Comparison of ENCODE assay signal across 13 cellular contexts in genomic region chr16:2036200-2036966, GRCh38. TPM values are rescaled to one million over a fixed set of nuclear protein-coding genes. Genes with fewer than 3 reads are reported as not detected.
DNase-seq lines count a peak whose midpoint lies in the region; ATAC-seq and TF ChIP-seq lines count a peak whose summit lies in the region.
"Had no signal": no experiment of that assay in that cellular context is flagged by ENCODE, and none has a peak within 500 bp of the region (broad histone marks: within the 10 kb centered on the region; RNA-seq: fewer than 3 reads in every experiment).

No MANE protein-coding gene starts in this region.

- TF ChIP-seq EP300 in gastroesophageal sphincter (IDR thresholded peaks at IDR 0.05): no peak

- H2BK120ac ChIP-seq in trophoblast cell (ENCODE audit: insufficient read depth, low read length, poor library complexity): no peak overlapping the region

- no peaks in the 10 kb centered on the region for H3K79me2 ChIP-seq in trophoblast cell (ENCODE audit: control insufficient read depth, insufficient read depth, low read length, poor library complexity)

- H2BK12ac ChIP-seq in trophoblast cell (ENCODE audit: low read length): peak overlapping the region; percentile 8

- no peak overlapping the region for H4K12ac ChIP-seq in trophoblast cell (ENCODE audit: low read depth, low read length)

- 63 to 82% (median 80%) methylated on average over 39 to 47 of the region's 47 CpGs for WGBS in heart left ventricle, 4 donors
- WGBS in gastroesophageal sphincter (ENCODE audit: low coverage in 1 of 2), 2 donors: 80% methylated on average over 1 of the region's 47 CpGs; no CpG with 5 or more reads in 1 of the 2 donors
- WGBS in trophoblast cell (ENCODE audit: extremely low coverage, insufficient coverage, insufficient read length): no CpG with 5 or more reads among the region's 47 CpGs

- H3K23ac ChIP-seq in trophoblast cell (ENCODE audit: low read length): no peak overlapping the region

- no peak for ATAC-seq in heart left ventricle
- no peak for ATAC-seq in left ventricle myocardium superior
- ATAC-seq in gastroesophageal sphincter: no peak
- ATAC-seq in HG03135 (IDR thresholded peaks at IDR 0.05; ENCODE audit: unreplicated experiment): no peak

- H3K27me3 ChIP-seq in heart left ventricle (no peaks in the 10 kb centered on the region), gastroesophageal sphincter (no peaks in the 10 kb centered on the region), trophoblast cell (ENCODE audit: insufficient read depth, low read length) (no peaks in the 10 kb centered on the region), vagina (no peaks in the 10 kb centered on the region)

- TF ChIP-seq CTCF in heart left ventricle (IDR thresholded peaks at IDR 0.05) (no peak), gastroesophageal sphincter (IDR thresholded peaks at IDR 0.05) (no peak), vagina (IDR thresholded peaks at IDR 0.05) (no peak)

- no peak overlapping the region for H3K4ac ChIP-seq in trophoblast cell (ENCODE audit: low read depth, low read length)

- H3K9me3 ChIP-seq in heart left ventricle (no peaks in the 10 kb centered on the region), gastroesophageal sphincter (no peaks in the 10 kb centered on the region), trophoblast cell (ENCODE audit: insufficient read depth, low read depth, low read length) (no peaks in the 10 kb centered on the region), vagina (no peaks in the 10 kb centered on the region)

- peak overlapping the region; percentile 13 for H2AK5ac ChIP-seq in trophoblast cell (ENCODE audit: low read length)

- H3K14ac ChIP-seq in trophoblast cell (ENCODE audit: low read length): no peak overlapping the region

- no peak overlapping the region for H2BK5ac ChIP-seq in trophoblast cell (ENCODE audit: low read depth, low read length, poor library complexity)

- no peak overlapping the region for H3K9ac ChIP-seq in trophoblast cell (ENCODE audit: low read length)

- H3K79me1 ChIP-seq in trophoblast cell (ENCODE audit: low read length): peaks cover 13% of the 10 kb centered on the region

- H3K4me2 ChIP-seq in trophoblast cell (ENCODE audit: low read length): no peak overlapping the region

- no peak overlapping the region for H3K18ac ChIP-seq in trophoblast cell (ENCODE audit: low read length)

- H3K27ac ChIP-seq in heart left ventricle: peak overlapping the region; percentile 79 to 97 (median 94)
- H3K27ac ChIP-seq in gastroesophageal sphincter: peak overlapping the region; percentile 7 to 92 (median 91)
- no peak overlapping the region for H3K27ac ChIP-seq in trophoblast cell (ENCODE audit: low read depth, low read length)
- peak overlapping the region; percentile 91 for H3K27ac ChIP-seq in vagina
- H3K27ac ChIP-seq: WERI-Rb-1 had no signal

- H4K8ac ChIP-seq in trophoblast cell (ENCODE audit: low read depth, low read length): no peak overlapping the region

- H3K36me3 ChIP-seq in heart left ventricle (peaks cover 2 to 62% (median 31%) of the 10 kb centered on the region in 9 donors), gastroesophageal sphincter (peaks cover 0 to 26% of the 10 kb centered on the region in 2 donors), trophoblast cell (ENCODE audit: control insufficient read depth in 1 of 2, insufficient read depth in 2 of 2, low read length in 2 of 2) (peaks cover 17 to 20% of the 10 kb centered on the region in 2 experiments), vagina (no peaks in the 10 kb centered on the region)

- peaks cover 3 to 96% (median 78%) of the 10 kb centered on the region in 12 donors for H3K4me1 ChIP-seq in heart left ventricle
- H3K4me1 ChIP-seq in gastroesophageal sphincter: peaks cover 0 to 94% (median 75%) of the 10 kb centered on the region in 3 donors
- H3K4me1 ChIP-seq in trophoblast cell (ENCODE audit: control insufficient read depth in 1 of 2, insufficient read depth in 2 of 2, low read length in 2 of 2): peaks cover 28 to 31% of the 10 kb centered on the region in 2 experiments
- H3K4me1 ChIP-seq in vagina: peaks cover 94% of the 10 kb centered on the region

- TF ChIP-seq POLR2A in heart left ventricle (IDR thresholded peaks at IDR 0.05) (no peak), gastroesophageal sphincter (IDR thresholded peaks at IDR 0.05) (no peak), vagina (IDR thresholded peaks at IDR 0.05) (no peak)

- DNase-seq in heart left ventricle (peak in 1 of 5 donors; percentile 18), left ventricle myocardium superior (no peak), trophoblast cell (no peak), vagina (ENCODE audit: extremely low spot score in 2 of 2) (no peak), activated T-cell treated with anti-CD3 and anti-CD28 coated beads for 4 hours (no peak), T-helper 9 cell (no peak)
- DNase-seq: RPMI8226; stimulated activated CD4-positive, alpha-beta T cell treated with anti-CD3 and anti-CD28 coated beads, Interleukin-1b, Interleukin-23, amount 100 ng/mL, for 48 hours; WERI-Rb-1 had no signal

- H2AFZ ChIP-seq in trophoblast cell (ENCODE audit: insufficient read depth, low read length, poor library complexity): peak overlapping the region; percentile 12

- H3K4me3 ChIP-seq in heart left ventricle (peak overlapping the region; percentile 39 to 91 (median 60)), gastroesophageal sphincter (peak overlapping the region in 1 of 2 donors; percentile 49), trophoblast cell (ENCODE audit: low read depth, low read length) (no peak overlapping the region), vagina (peak overlapping the region; percentile 23 to 40)

- intact Hi-C loops in heart left ventricle (cut with DNase I) (no loop called here), left ventricle myocardium superior (cut with micrococcal nuclease) (no loop called here), vagina (cut with DNase I) (no loop called here)

- no peak overlapping the region for H4K91ac ChIP-seq in trophoblast cell (ENCODE audit: low read depth, low read length)

RNA-seq across cellular contexts. Expression of gene NHERF2, which starts 9.7 kb away (rescaled TPM):
- total RNA-seq in heart left ventricle (100 to 1,000 TPM; 124 to 496 (median 227) TPM), left ventricle myocardium superior (235 TPM), gastroesophageal sphincter (100 to 1,000 TPM in 1 of 4 donors, 10 to 100 TPM in 3; 43.8 to 106 (median 63.8) TPM), vagina (44.7 TPM)
- 100 to 1,000 TPM; 213 to 396 TPM for polyA plus RNA-seq in heart left ventricle
- polyA plus RNA-seq in trophoblast cell (2013): 21.9 and 22.1 TPM in 2 replicates

RNA-seq across cellular contexts. Expression of gene NTHL1, which starts 11.3 kb away (rescaled TPM):
- total RNA-seq in heart left ventricle: 10 to 100 TPM in 7 of 9 donors, 1 to 10 TPM in 2; 9.0 to 25.0 (median 11.7) TPM
- polyA plus RNA-seq in heart left ventricle: 10 to 100 TPM; 13.1 to 32.3 TPM
- 22.7 TPM for total RNA-seq in left ventricle myocardium superior
- total RNA-seq in gastroesophageal sphincter: 10 to 100 TPM; 18.4 to 25.4 (median 21.6) TPM
- 9.2 and 10.0 TPM in 2 replicates for polyA plus RNA-seq in trophoblast cell (2013)
- total RNA-seq in vagina: 28.5 TPM

RNA-seq across cellular contexts. Expression of gene TSC2, which starts 11.4 kb away (rescaled TPM):
- total RNA-seq in heart left ventricle: 10 to 100 TPM; 48.4 to 94.5 (median 70.4) TPM
- polyA plus RNA-seq in heart left ventricle: 10 to 100 TPM; 33.3 to 44.8 TPM
- total RNA-seq in left ventricle myocardium superior: 83.0 TPM
- 10 to 100 TPM; 36.3 to 78.8 (median 54.6) TPM for total RNA-seq in gastroesophageal sphincter
- 54.5 and 58.8 TPM in 2 replicates for polyA plus RNA-seq in trophoblast cell (2013)
- 78.6 TPM for total RNA-seq in vagina

RNA-seq across cellular contexts. Expression of gene NPW, which starts 16.8 kb away (rescaled TPM):
- under 1 TPM in 1 of 9 donors, not detected in 8; 0.69 TPM for total RNA-seq in heart left ventricle
- under 1 TPM in 1 of 2 donors, not detected in 1; 0.19 TPM for polyA plus RNA-seq in heart left ventricle
- total RNA-seq in left ventricle myocardium superior: not detected
- total RNA-seq in gastroesophageal sphincter: not detected
- polyA plus RNA-seq in trophoblast cell (2013): 0.79 and 0.94 TPM in 2 replicates
- total RNA-seq in vagina: not detected
- total RNA-seq: mononuclear cell, subcutaneous adipose tissue had no signal

RNA-seq across cellular contexts. Expression of gene ZNF598, which starts 26.8 kb away (rescaled TPM):
- total RNA-seq in heart left ventricle (10 to 100 TPM; 10.9 to 47.4 (median 17.0) TPM), left ventricle myocardium superior (16.0 TPM), gastroesophageal sphincter (10 to 100 TPM; 28.5 to 43.0 (median 34.6) TPM), vagina (51.8 TPM)
- polyA plus RNA-seq in heart left ventricle: 10 to 100 TPM in 1 of 2 donors, 1 to 10 TPM in 1; 9.4 to 33.8 TPM
- polyA plus RNA-seq in trophoblast cell (2013): 29.9 and 32.0 TPM in 2 replicates
